Comparison of ENCODE assay signal across 8 cellular contexts in genomic region chr17:47254403-47254943, GRCh38. TPM values are rescaled to one million over a fixed set of nuclear protein-coding genes. Genes with fewer than 3 reads are reported as not detected.
DNase-seq lines count a peak whose midpoint lies in the region; ATAC-seq, FAIRE-seq and TF ChIP-seq lines count a peak whose summit lies in the region.

No MANE protein-coding gene starts in this region.

- no peak overlapping the region for H3K27ac Mint-ChIP-seq in T-helper 2 cell treated with Interferon-gamma antibody and Interleukin-4, amounts not matched to agents 5 μg/mL and 100 μg/mL, for 36 hours
- H3K27ac Mint-ChIP-seq in activated T-helper 2 cell treated with anti-CD3 and anti-CD28 coated beads, Interferon-gamma antibody, Interleukin-2, Interleukin-4, amounts not matched to agents 10 μg/mL and 5 μg/mL and 100 μg/mL, durations not matched to agents 14 hours and 24 hours and 36 hours: no peak overlapping the region

- H3K4me3 ChIP-seq in kidney (ENCODE audit: low read length in 2 of 2): peak overlapping the region; percentile 29 to 63
- H3K4me3 ChIP-seq in thoracic aorta: peak overlapping the region; percentile 96

- no peaks in the 10 kb centered on the region for H3K9me3 Mint-ChIP-seq in T-helper 2 cell treated with Interferon-gamma antibody and Interleukin-4, amounts not matched to agents 5 μg/mL and 100 μg/mL, for 36 hours
- H3K9me3 Mint-ChIP-seq in activated T-helper 2 cell treated with anti-CD3 and anti-CD28 coated beads, Interferon-gamma antibody, Interleukin-2, Interleukin-4, amounts not matched to agents 10 μg/mL and 5 μg/mL and 100 μg/mL, durations not matched to agents 14 hours and 24 hours and 36 hours: no peaks in the 10 kb centered on the region

- no peak for ATAC-seq in thoracic aorta (ENCODE audit: insufficient number of reproducible peaks, low FRiP score, low read depth)
- no peak for ATAC-seq in HG02763 (IDR thresholded peaks at IDR 0.05; ENCODE audit: unreplicated experiment)

- peak overlapping the region; percentile 44 to 59 for H3K9ac ChIP-seq in kidney (ENCODE audit: low read length in 2 of 2)

- peak overlapping the region; percentile 93 for H3K4me3 Mint-ChIP-seq in T-helper 2 cell treated with Interferon-gamma antibody and Interleukin-4, amounts not matched to agents 5 μg/mL and 100 μg/mL, for 36 hours
- H3K4me3 Mint-ChIP-seq in activated T-helper 2 cell treated with anti-CD3 and anti-CD28 coated beads, Interferon-gamma antibody, Interleukin-2, Interleukin-4, amounts not matched to agents 10 μg/mL and 5 μg/mL and 100 μg/mL, durations not matched to agents 14 hours and 24 hours and 36 hours (ENCODE audit: low read depth): peak overlapping the region; percentile 81

- H3K36me3 Mint-ChIP-seq in T-helper 2 cell treated with Interferon-gamma antibody and Interleukin-4, amounts not matched to agents 5 μg/mL and 100 μg/mL, for 36 hours (ENCODE audit: low read depth): peaks cover 3% of the 10 kb centered on the region
- no peaks in the 10 kb centered on the region for H3K36me3 Mint-ChIP-seq in activated T-helper 2 cell treated with anti-CD3 and anti-CD28 coated beads, Interferon-gamma antibody, Interleukin-2, Interleukin-4, amounts not matched to agents 10 μg/mL and 5 μg/mL and 100 μg/mL, durations not matched to agents 14 hours and 24 hours and 36 hours (ENCODE audit: low read depth)

- H3K27me3 Mint-ChIP-seq in T-helper 2 cell treated with Interferon-gamma antibody and Interleukin-4, amounts not matched to agents 5 μg/mL and 100 μg/mL, for 36 hours (ENCODE audit: low read depth): peaks cover 71% of the 10 kb centered on the region
- H3K27me3 Mint-ChIP-seq in activated T-helper 2 cell treated with anti-CD3 and anti-CD28 coated beads, Interferon-gamma antibody, Interleukin-2, Interleukin-4, amounts not matched to agents 10 μg/mL and 5 μg/mL and 100 μg/mL, durations not matched to agents 14 hours and 24 hours and 36 hours (ENCODE audit: low read depth): peaks cover 64% of the 10 kb centered on the region

- H3K27ac ChIP-seq in kidney (ENCODE audit: low read depth in 2 of 2, low read length in 2 of 2) (peak overlapping the region; percentile 48 to 80), thoracic aorta (peak overlapping the region; percentile 94 to 95)

- no peak for FAIRE-seq in kidney (lab: Jason Lieb, UNC)

- intact Hi-C loops in activated T-helper 2 cell treated with anti-CD3 and anti-CD28 coated beads, Interferon-gamma antibody, Interleukin-2, Interleukin-4, amounts not matched to agents 10 μg/mL and 5 μg/mL and 100 μg/mL, durations not matched to agents 14 hours and 24 hours and 36 hours (cut with micrococcal nuclease): no loop called here
- intact Hi-C loops in kidney (cut with DNase I): no loop called here

- no peaks in the 10 kb centered on the region for H3K9me3 ChIP-seq in kidney (ENCODE audit: control insufficient read depth in 1 of 2, low read length in 2 of 2)
- H3K9me3 ChIP-seq in thoracic aorta: no peaks in the 10 kb centered on the region

- H3K4me1 ChIP-seq in kidney (ENCODE audit: control insufficient read depth in 1 of 2, insufficient read depth in 1 of 2, low read depth in 1 of 2, low read length in 2 of 2) (peaks cover 0 to 9% of the 10 kb centered on the region in 2 donors), thoracic aorta (ENCODE audit: control insufficient read depth in 1 of 2, low read depth in 2 of 2) (peaks cover 38 to 51% of the 10 kb centered on the region in 2 donors)

- peaks cover 31% of the 10 kb centered on the region for H3K4me1 Mint-ChIP-seq in T-helper 2 cell treated with Interferon-gamma antibody and Interleukin-4, amounts not matched to agents 5 μg/mL and 100 μg/mL, for 36 hours (ENCODE audit: low read depth)
- peaks cover 23% of the 10 kb centered on the region for H3K4me1 Mint-ChIP-seq in activated T-helper 2 cell treated with anti-CD3 and anti-CD28 coated beads, Interferon-gamma antibody, Interleukin-2, Interleukin-4, amounts not matched to agents 10 μg/mL and 5 μg/mL and 100 μg/mL, durations not matched to agents 14 hours and 24 hours and 36 hours (ENCODE audit: low read depth)

- H3K27me3 ChIP-seq in thoracic aorta (replicated peaks; ENCODE audit: insufficient read depth): no peaks in the 10 kb centered on the region

- H3K36me3 ChIP-seq in kidney (ENCODE audit: control insufficient read depth in 1 of 2, insufficient read depth in 2 of 2, low read length in 2 of 2) (no peaks in the 10 kb centered on the region), thoracic aorta (no peaks in the 10 kb centered on the region)

- no peak for DNase-seq in T-helper 2 cell treated with Interferon-gamma antibody and Interleukin-4, amounts not matched to agents 5 μg/mL and 100 μg/mL, for 36 hours (ENCODE audit: low spot score)
- no peak for DNase-seq in T-helper 2 cell
- no peak for DNase-seq in activated T-helper 2 cell treated with anti-CD3 and anti-CD28 coated beads, Interferon-gamma antibody, Interleukin-2, Interleukin-4, amounts not matched to agents 10 μg/mL and 5 μg/mL and 100 μg/mL, durations not matched to agents 14 hours and 24 hours and 36 hours (ENCODE audit: low spot score)
- DNase-seq in kidney: no peak
- no peak for DNase-seq in thoracic aorta (ENCODE audit: low spot score)
- no peak for DNase-seq in anterior cingulate cortex (lab: John Stamatoyannopoulos, UW)
- no peak for DNase-seq in cerebellar nuclear complex (lab: John Stamatoyannopoulos, UW)

- no peak for TF ChIP-seq CTCF in kidney (IDR thresholded peaks at IDR 0.05; ENCODE audit: borderline replicate concordance, extremely low read depth, insufficient read depth)
- no peak for TF ChIP-seq CTCF in thoracic aorta (IDR thresholded peaks at IDR 0.05)

RNA-seq across cellular contexts. Expression of gene ITGB3, which starts 0.8 kb away (rescaled TPM):
- not detected in 2 replicates for total RNA-seq in activated T-helper 2 cell treated with anti-CD3 and anti-CD28 coated beads, Interferon-gamma antibody, Interleukin-2, Interleukin-4, amounts not matched to agents 10 μg/mL and 5 μg/mL and 100 μg/mL, durations not matched to agents 14 hours and 24 hours and 36 hours
- total RNA-seq in kidney: 88.8 TPM
- polyA plus RNA-seq in kidney (ENCODE audit: insufficient read depth, low read depth, low replicate concordance): 7.1 TPM
- total RNA-seq in thoracic aorta: 100 to 1,000 TPM in 1 of 2 donors, 10 to 100 TPM in 1; 68.1 to 197 TPM

RNA-seq across cellular contexts. Expression of gene MYL4, which starts 45.3 kb away (rescaled TPM):
- not detected in 2 replicates for total RNA-seq in activated T-helper 2 cell treated with anti-CD3 and anti-CD28 coated beads, Interferon-gamma antibody, Interleukin-2, Interleukin-4, amounts not matched to agents 10 μg/mL and 5 μg/mL and 100 μg/mL, durations not matched to agents 14 hours and 24 hours and 36 hours
- total RNA-seq in kidney: not detected
- 1.0 TPM for polyA plus RNA-seq in kidney (ENCODE audit: insufficient read depth, low read depth, low replicate concordance)
- total RNA-seq in thoracic aorta: not detected

Comparison
In these comparisons a context has a peak if more than half of its experiments do, and no peak if none do; other contexts are left out.
1. RNA of gene ITGB3, which starts 0.8 kb away (total RNA-seq): 68.1 to 197 TPM in thoracic aorta and 88.8 TPM in kidney (single experiment); not detected in activated T-helper 2 cell treated with anti-CD3 and anti-CD28 coated beads, Interferon-gamma antibody, Interleukin-2, Interleukin-4, amounts not matched to agents 10 μg/mL and 5 μg/mL and 100 μg/mL, durations not matched to agents 14 hours and 24 hours and 36 hours; every median in the first group is over 10 times any median in the second.